ENCODE assay signal across 22 cellular contexts in the genomic region with DNA sequence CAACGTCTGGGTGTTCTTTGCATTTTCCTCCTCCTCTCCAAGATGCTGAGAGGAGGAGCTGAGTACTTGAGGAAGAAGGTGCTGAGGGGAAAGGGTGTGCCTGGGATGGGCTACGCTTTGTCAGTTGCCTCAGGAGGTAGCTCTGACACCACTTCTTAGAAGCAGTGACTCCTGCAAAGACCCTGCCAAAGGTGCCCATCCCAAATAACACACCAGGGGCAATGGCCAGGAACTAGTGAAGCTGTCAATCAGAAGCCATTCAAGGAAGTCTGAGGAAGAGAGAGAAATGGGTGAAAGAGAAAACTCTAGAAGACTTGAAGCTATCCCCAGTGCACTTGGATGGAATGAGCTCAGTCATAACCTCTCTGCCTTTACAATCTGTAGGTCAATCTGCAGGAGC.
DNase-seq lines count a peak whose midpoint lies in the region; ATAC-seq, FAIRE-seq and TF ChIP-seq lines count a peak whose summit lies in the region.
"Had no signal": no experiment of that assay in that cellular context is flagged by ENCODE, and none has a peak within 500 bp of the region (broad histone marks: within the 10 kb centered on the region; RNA-seq: fewer than 3 reads in every experiment).

No MANE protein-coding gene starts in this region.

- CTCF ChIA-PET in GM12878 (lab: Yijun Ruan, JAX) = interaction anchor here (0.7 to 2.2 kb wide), 16 partner anchors 8 to 283 kb away, joined by 3 to 12 read pairs (median 4); no protein-coding TSS in a partner anchor

- peak overlapping the region; percentile 83 for H3K4me2 ChIP-seq in GM12878 (ENCODE audit: control insufficient read depth, insufficient read depth)

- peaks cover 2 to 5% of the 10 kb centered on the region in 2 experiments; a peak in 3 of 4 replicates for H3K36me3 ChIP-seq in GM12878 (ENCODE audit: control insufficient read depth in 2 of 2, insufficient read depth in 2 of 2, low read length in 1 of 2)

- peaks cover 65% of the 10 kb centered on the region for H3K4me1 ChIP-seq in GM12878 (ENCODE audit: control insufficient read depth, insufficient read depth, low read length)
- H3K4me1 ChIP-seq: lower lobe of right lung had no signal

- WGBS in GM12878 (ENCODE audit: insufficient coverage, insufficient replicate concordance, low lambda C conversion rate, missing lambda C conversion rate) = 36% methylated on average over 2 of the region's 2 CpGs

- no peak for TF ChIP-seq POLR2A in GM12878 (IDR thresholded peaks at IDR 0.05; ENCODE audit: low read depth, low read length)

- H3K9me3 Mint-ChIP-seq in activated naive CD4-positive, alpha-beta T cell treated with anti-CD3 and anti-CD28 coated beads, Interleukin-2, amount 50 U/mL, for 24 hours = no peaks in the 10 kb centered on the region
- no peaks in the 10 kb centered on the region for H3K9me3 Mint-ChIP-seq in stimulated activated naive CD8-positive, alpha-beta T cell treated with anti-CD3 and anti-CD28 coated beads, Interleukin-15, amount 100 ng/mL, for 72 hours

- no peak for DNase-seq in activated naive CD4-positive, alpha-beta T cell (lab: John Stamatoyannopoulos, UW)
- no peak for DNase-seq in T-helper 17 cell
- DNase-seq in GM12878 (ENCODE audit: low read depth, low spot score) = no peak
- DNase-seq in stimulated activated naive CD8-positive, alpha-beta T cell treated with anti-CD3 and anti-CD28 coated beads, Interleukin-15, amount 100 ng/mL, for 72 hours = no peak
- DNase-seq in dermis blood vessel endothelial cell = no peak
- DNase-seq in midbrain (lab: John Stamatoyannopoulos, UW) = no peak
- DNase-seq: activated CD4-positive, CD25-positive, alpha-beta regulatory T cell treated with anti-CD3 and anti-CD28 coated beads, Interleukin-2, amount 50 U/mL, for 72 hours; body of pancreas; GDM1; H9; lower lobe of right lung; MV-4-11; NCI-H1694 treated with DMSO at 0.1 percent for 48 hours; NCI-H82; nucleus accumbens; OCI-M1; stimulated activated naive CD4-positive, alpha-beta T cell treated with Interleukin-2 at 50 U/mL for 16 hours; tibial artery had no signal

- TF ChIP-seq EP300 in GM12878 (IDR thresholded peaks at IDR 0.05; ENCODE audit: borderline replicate concordance in 1 of 2, control insufficient read depth in 1 of 2, low read depth in 2 of 2, low read length in 2 of 2) = no peak

- peak overlapping the region; percentile 85 for H3K27ac Mint-ChIP-seq in activated naive CD4-positive, alpha-beta T cell treated with anti-CD3 and anti-CD28 coated beads, Interleukin-2, amount 50 U/mL, for 24 hours
- H3K27ac Mint-ChIP-seq in T-helper 17 cell = peak overlapping the region; percentile 98
- H3K27ac Mint-ChIP-seq in stimulated activated naive CD8-positive, alpha-beta T cell treated with anti-CD3 and anti-CD28 coated beads, Interleukin-15, amount 100 ng/mL, for 72 hours = peak overlapping the region; percentile 60 to 84
- H3K27ac Mint-ChIP-seq: H9 had no signal

- H3K9me3 ChIP-seq in T-helper 17 cell (ENCODE audit: control insufficient read depth, low read length, poor library complexity, severe bottlenecking) (no peaks in the 10 kb centered on the region), GM12878 (replicated peaks; ENCODE audit: control insufficient read depth, insufficient read depth, low read length) (peaks cover 5% of the 10 kb centered on the region; the same call in 2 of the 3 replicates)
- H3K9me3 ChIP-seq: lower lobe of right lung, tibial artery had no signal

- SMC1A ChIA-PET in GM12878 (lab: Charles Lee; ENCODE audit: uncharacterized antibody, unreplicated experiment) = interaction anchor here (0.6 to 19.6 kb wide), 13 partner anchors 9 to 283 kb away, joined by 3 to 388 read pairs (median 15); no protein-coding TSS in a partner anchor

- POLR2A ChIA-PET in GM12878 (lab: Charles Lee) = interaction anchor here (0.6 to 13.5 kb wide), 11 partner anchors 9 to 1676 kb away, joined by 3 to 256 read pairs (median 6); no protein-coding TSS in a partner anchor

- H3K4me1 Mint-ChIP-seq in activated naive CD4-positive, alpha-beta T cell treated with anti-CD3 and anti-CD28 coated beads, Interleukin-2, amount 50 U/mL, for 24 hours = peaks cover 80% of the 10 kb centered on the region
- H3K4me1 Mint-ChIP-seq in T-helper 17 cell = peaks cover 43% of the 10 kb centered on the region
- H3K4me1 Mint-ChIP-seq in stimulated activated naive CD8-positive, alpha-beta T cell treated with anti-CD3 and anti-CD28 coated beads, Interleukin-15, amount 100 ng/mL, for 72 hours = peaks cover 89% of the 10 kb centered on the region

- RAD21 ChIA-PET in GM12878 (lab: Charles Lee; ENCODE audit: unreplicated experiment) = interaction anchor here (0.8 to 14.4 kb wide), 20 partner anchors 10 to 282 kb away, joined by 3 to 215 read pairs (median 6); a partner anchor contains a TSS

- no peak for TF ChIP-seq CTCF in GM12878 (IDR thresholded peaks at IDR 0.05 in 2 of 3, conservative IDR thresholded peaks at IDR 0.05 in 1 of 3; ENCODE audit: control insufficient read depth in 2 of 3, extremely low read depth in 1 of 3, insufficient read depth in 1 of 3, low read depth in 3 of 3, low read length in 3 of 3)

- peak overlapping the region; percentile 36; the same call in 1 of the 2 replicates for H3K9ac ChIP-seq in GM12878 (ENCODE audit: control insufficient read depth, insufficient read depth, low read length)

- FAIRE-seq in GM12878 (lab: Jason Lieb, UNC) = no peak
- FAIRE-seq: keratinocyte had no signal

- H3K27me3 Mint-ChIP-seq in activated naive CD4-positive, alpha-beta T cell treated with anti-CD3 and anti-CD28 coated beads, Interleukin-2, amount 50 U/mL, for 24 hours = no peaks in the 10 kb centered on the region
- no peaks in the 10 kb centered on the region for H3K27me3 Mint-ChIP-seq in T-helper 17 cell
- H3K27me3 Mint-ChIP-seq in stimulated activated naive CD8-positive, alpha-beta T cell treated with anti-CD3 and anti-CD28 coated beads, Interleukin-15, amount 100 ng/mL, for 72 hours = no peaks in the 10 kb centered on the region

- peaks cover 39% of the 10 kb centered on the region for H3K79me2 ChIP-seq in GM12878 (ENCODE audit: control insufficient read depth, insufficient read depth, low read length)

- H3K4me3 ChIP-seq in GM12878 = 0 out of 2 replicates have a peak overlapping the region, but pooled peaks have one; percentile 19
- H3K4me3 ChIP-seq: body of pancreas, lower lobe of right lung, skin epidermis, tibial artery had no signal

- no peak for TF ChIP-seq RAD21 in GM12878 (IDR thresholded peaks at IDR 0.05; ENCODE audit: insufficient read depth, low read depth, low read length)

- no peak overlapping the region for H2AFZ ChIP-seq in GM12878 (ENCODE audit: control insufficient read depth, low read depth, low read length)

- ATAC-seq in T-helper 17 cell (no peak), GM12878 (peak; percentile 0; the same call in 1 of the 3 replicates), GM18498 (IDR thresholded peaks at IDR 0.05; ENCODE audit: unreplicated experiment) (no peak)
- no peak for ATAC-seq in stimulated activated naive CD8-positive, alpha-beta T cell treated with anti-CD3 and anti-CD28 coated beads, Interleukin-15, amount 100 ng/mL, for 72 hours
- ATAC-seq: body of pancreas, lower lobe of right lung had no signal

- in situ Hi-C loops in GM12878 (cut with MboI) = no loop called here

- intact Hi-C loops in GM12878 (cut with micrococcal nuclease; ENCODE audit: unreplicated experiment) = no loop called here

- BruUV-seq in GM12878 (replicated peaks; lab: Mats Ljungman, UMichigan) = no TSS peak

- H3K27me3 ChIP-seq in GM12878 (replicated peaks in 1 of 2; ENCODE audit: control insufficient read depth in 2 of 2, insufficient read depth in 2 of 2, low read length in 1 of 2) = no peaks in the 10 kb centered on the region
- H3K27me3 ChIP-seq: body of pancreas, tibial artery had no signal

- H3K27ac ChIP-seq in GM12878 (ENCODE audit: control insufficient read depth, insufficient read depth) = peak overlapping the region; percentile 83
- H3K27ac ChIP-seq: body of pancreas, lower lobe of right lung, tibial artery had no signal

- H3K4me3 Mint-ChIP-seq in activated naive CD4-positive, alpha-beta T cell treated with anti-CD3 and anti-CD28 coated beads, Interleukin-2, amount 50 U/mL, for 24 hours = no peak overlapping the region
- H3K4me3 Mint-ChIP-seq in T-helper 17 cell = peak overlapping the region; percentile 70
- H3K4me3 Mint-ChIP-seq in stimulated activated naive CD8-positive, alpha-beta T cell treated with anti-CD3 and anti-CD28 coated beads, Interleukin-15, amount 100 ng/mL, for 72 hours = peak overlapping the region; percentile 35 to 60
- H3K4me3 Mint-ChIP-seq: H9 had no signal

- H4K20me1 ChIP-seq in GM12878 (ENCODE audit: control insufficient read depth, insufficient read depth) = no peaks in the 10 kb centered on the region

- H3K36me3 Mint-ChIP-seq in activated naive CD4-positive, alpha-beta T cell treated with anti-CD3 and anti-CD28 coated beads, Interleukin-2, amount 50 U/mL, for 24 hours = peaks cover 22% of the 10 kb centered on the region
- peaks cover 5% of the 10 kb centered on the region for H3K36me3 Mint-ChIP-seq in T-helper 17 cell (ENCODE audit: low read depth)

TF ChIP-seq in GM12878, 131 proteins besides CTCF, POLR2A, EP300 and RAD21 (continues in another document):
- TF ChIP-seq, protein P1, sequence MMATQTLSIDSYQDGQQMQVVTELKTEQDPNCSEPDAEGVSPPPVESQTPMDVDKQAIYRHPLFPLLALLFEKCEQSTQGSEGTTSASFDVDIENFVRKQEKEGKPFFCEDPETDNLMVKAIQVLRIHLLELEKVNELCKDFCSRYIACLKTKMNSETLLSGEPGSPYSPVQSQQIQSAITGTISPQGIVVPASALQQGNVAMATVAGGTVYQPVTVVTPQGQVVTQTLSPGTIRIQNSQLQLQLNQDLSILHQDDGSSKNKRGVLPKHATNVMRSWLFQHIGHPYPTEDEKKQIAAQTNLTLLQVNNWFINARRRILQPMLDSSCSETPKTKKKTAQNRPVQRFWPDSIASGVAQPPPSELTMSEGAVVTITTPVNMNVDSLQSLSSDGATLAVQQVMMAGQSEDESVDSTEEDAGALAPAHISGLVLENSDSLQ (IDR thresholded peaks at IDR 0.05) = peak; percentile 70
- TF ChIP-seq SMAD5 (IDR thresholded peaks at IDR 0.05; ENCODE audit: low read depth) = 0 out of 2 replicates have a peak, but pooled peaks have one; percentile 8
- TF ChIP-seq, protein P2, sequence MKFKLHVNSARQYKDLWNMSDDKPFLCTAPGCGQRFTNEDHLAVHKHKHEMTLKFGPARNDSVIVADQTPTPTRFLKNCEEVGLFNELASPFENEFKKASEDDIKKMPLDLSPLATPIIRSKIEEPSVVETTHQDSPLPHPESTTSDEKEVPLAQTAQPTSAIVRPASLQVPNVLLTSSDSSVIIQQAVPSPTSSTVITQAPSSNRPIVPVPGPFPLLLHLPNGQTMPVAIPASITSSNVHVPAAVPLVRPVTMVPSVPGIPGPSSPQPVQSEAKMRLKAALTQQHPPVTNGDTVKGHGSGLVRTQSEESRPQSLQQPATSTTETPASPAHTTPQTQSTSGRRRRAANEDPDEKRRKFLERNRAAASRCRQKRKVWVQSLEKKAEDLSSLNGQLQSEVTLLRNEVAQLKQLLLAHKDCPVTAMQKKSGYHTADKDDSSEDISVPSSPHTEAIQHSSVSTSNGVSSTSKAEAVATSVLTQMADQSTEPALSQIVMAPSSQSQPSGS (IDR thresholded peaks at IDR 0.05; ENCODE audit: low read length) = no peak
- TF ChIP-seq RELA (IDR thresholded peaks at IDR 0.05; ENCODE audit: borderline replicate concordance, partially characterized antibody) = no peak
